13 cellular contexts compared by ENCODE assay signal in the genomic region with DNA sequence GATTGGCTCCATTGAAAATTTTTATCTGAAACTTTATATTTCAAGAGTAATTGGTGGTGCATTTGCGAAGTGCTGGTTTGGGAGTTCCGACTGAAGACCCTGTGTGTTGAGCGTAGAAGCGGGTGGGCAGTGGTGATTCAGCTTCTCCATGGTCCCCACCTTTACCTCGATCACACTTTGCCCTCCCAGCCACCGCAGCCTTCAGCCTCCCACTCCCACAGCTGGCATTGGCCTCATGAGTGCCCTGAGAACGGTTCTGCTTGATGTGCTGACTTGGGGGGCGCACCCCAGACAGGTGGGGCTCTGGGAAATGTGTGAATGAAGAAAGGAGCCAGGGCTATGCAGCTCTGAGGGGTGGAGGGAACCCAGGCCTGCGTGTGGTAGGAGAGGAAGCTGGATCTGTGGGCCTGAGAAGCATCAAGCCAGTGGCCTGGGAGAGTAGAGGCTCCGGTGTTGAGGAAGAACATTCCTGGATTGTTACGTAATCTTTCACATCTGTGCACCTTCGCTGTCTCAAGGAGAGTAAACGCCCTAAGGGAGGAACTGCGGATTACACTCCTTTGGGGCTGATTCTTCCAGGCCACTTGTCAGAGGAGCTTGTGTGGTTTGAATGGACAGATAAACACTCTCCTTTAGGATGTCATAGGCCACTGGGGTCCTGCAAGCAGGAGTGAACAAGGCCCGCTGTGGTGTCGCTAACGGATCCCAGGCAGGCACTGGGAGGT.
DNase-seq lines count a peak whose midpoint lies in the region; ATAC-seq, FAIRE-seq and TF ChIP-seq lines count a peak whose summit lies in the region.
"Had no signal": no experiment of that assay in that cellular context is flagged by ENCODE, and none has a peak within 500 bp of the region (broad histone marks: within the 10 kb centered on the region; RNA-seq: fewer than 3 reads in every experiment).

No MANE protein-coding gene starts in this region.

- H3K36me3 Mint-ChIP-seq in Caco-2 (ENCODE audit: insufficient read depth, unreplicated experiment) (peaks cover 4% of the 10 kb centered on the region), mesothelial cell of epicardium (no peaks in the 10 kb centered on the region), CD14-positive monocyte (no peaks in the 10 kb centered on the region)
- H3K36me3 Mint-ChIP-seq: CD4-positive, alpha-beta memory T cell; natural killer cell had no signal

- ATAC-seq in HG03520 (IDR thresholded peaks at IDR 0.05; ENCODE audit: unreplicated experiment), result no peak
- ATAC-seq: natural killer cell had no signal

- H3K9me3 Mint-ChIP-seq in Caco-2 (ENCODE audit: unreplicated experiment), result no peaks in the 10 kb centered on the region
- peaks cover 15% of the 10 kb centered on the region for H3K9me3 Mint-ChIP-seq in mesothelial cell of epicardium
- peaks cover 2 to 7% (median 3%) of the 10 kb centered on the region in 7 donors for H3K9me3 Mint-ChIP-seq in CD14-positive monocyte
- H3K9me3 Mint-ChIP-seq: natural killer cell had no signal

- intact Hi-C loops in Caco-2 (cut with micrococcal nuclease; ENCODE audit: unreplicated experiment), result loop anchor here (1.0 kb wide), 1 partner anchor 19 kb away; no protein-coding TSS in a partner anchor
- intact Hi-C loops in breast epithelium (cut with DNase I; ENCODE audit: low total_unique reads), result no loop called here
- intact Hi-C loops in CD14-positive monocyte (cut with micrococcal nuclease), result no loop called here

- no TSS peak for BruUV-seq in Caco-2 (replicated peaks; lab: Mats Ljungman, UMichigan)

- peak overlapping the region; percentile 26 for H3K27ac Mint-ChIP-seq in Caco-2 (ENCODE audit: unreplicated experiment)
- H3K27ac Mint-ChIP-seq in mesothelial cell of epicardium, result peak overlapping the region; percentile 60
- H3K27ac Mint-ChIP-seq in CD14-positive monocyte, result no peak overlapping the region
- H3K27ac Mint-ChIP-seq: CD4-positive, alpha-beta memory T cell; natural killer cell had no signal

- peak overlapping the region; percentile 22 to 61 for H3K27ac ChIP-seq in breast epithelium
- H3K27ac ChIP-seq in suprapubic skin, result no peak overlapping the region
- H3K27ac ChIP-seq: KMS-11 had no signal

- H3K4me1 ChIP-seq in Caco-2 (peaks cover 17% of the 10 kb centered on the region), breast epithelium (no peaks in the 10 kb centered on the region), suprapubic skin (peaks cover 9% of the 10 kb centered on the region)

- CTCF ChIA-PET in Caco-2 (lab: Charles Lee), result no interaction called here

- H3K27me3 Mint-ChIP-seq in Caco-2 (ENCODE audit: insufficient read depth, unreplicated experiment) (no peaks in the 10 kb centered on the region), mesothelial cell of epicardium (ENCODE audit: low read depth) (peaks cover 12% of the 10 kb centered on the region), CD14-positive monocyte (ENCODE audit: low read depth in 3 of 3) (peaks cover 2 to 25% (median 12%) of the 10 kb centered on the region in 3 donors)

- FAIRE-seq in HTR-8/SVneo (lab: Jason Lieb, UNC), result no peak

- H3K4me3 ChIP-seq in Caco-2 (ENCODE audit: low read depth, low read length) (no peak overlapping the region), breast epithelium (no peak overlapping the region), suprapubic skin (no peak overlapping the region)

- POLR2A ChIA-PET in Caco-2 (lab: Charles Lee), result no interaction called here

- no peak for TF ChIP-seq EP300 in suprapubic skin (IDR thresholded peaks at IDR 0.05)

- no peaks in the 10 kb centered on the region for H3K36me3 ChIP-seq in Caco-2 (ENCODE audit: control insufficient read depth, insufficient read depth, low read length)
- no peaks in the 10 kb centered on the region for H3K36me3 ChIP-seq in breast epithelium
- peaks cover 3% of the 10 kb centered on the region for H3K36me3 ChIP-seq in suprapubic skin

- WGBS in suprapubic skin, result 86% methylated on average over 16 of the region's 17 CpGs

- H3K9me3 ChIP-seq in Caco-2, result no peaks in the 10 kb centered on the region
- H3K9me3 ChIP-seq in breast epithelium, result no peaks in the 10 kb centered on the region
- H3K9me3 ChIP-seq in suprapubic skin, result no peaks in the 10 kb centered on the region

- H3K4me1 Mint-ChIP-seq in Caco-2 (ENCODE audit: low read depth, unreplicated experiment), result peaks cover 20% of the 10 kb centered on the region
- H3K4me1 Mint-ChIP-seq in mesothelial cell of epicardium, result peaks cover 17% of the 10 kb centered on the region
- no peaks in the 10 kb centered on the region for H3K4me1 Mint-ChIP-seq in CD14-positive monocyte

- TF ChIP-seq CTCF in Caco-2 (IDR thresholded peaks at IDR 0.05; ENCODE audit: insufficient read depth in 1 of 2, low read depth in 1 of 2, low read length in 1 of 2, severe bottlenecking in 1 of 2, unreplicated experiment in 1 of 2), result no peak
- TF ChIP-seq CTCF in breast epithelium (IDR thresholded peaks at IDR 0.05), result no peak
- no peak for TF ChIP-seq CTCF in mesothelial cell of epicardium (IDR thresholded peaks at IDR 0.05; ENCODE audit: unreplicated experiment)
- no peak for TF ChIP-seq CTCF in CD14-positive monocyte (IDR thresholded peaks at IDR 0.05)
- TF ChIP-seq CTCF in suprapubic skin (IDR thresholded peaks at IDR 0.05), result no peak

- H3K4me3 Mint-ChIP-seq in Caco-2 (ENCODE audit: unreplicated experiment) (no peak overlapping the region), mesothelial cell of epicardium (no peak overlapping the region), CD14-positive monocyte (no peak overlapping the region)
- H3K4me3 Mint-ChIP-seq: CD4-positive, alpha-beta memory T cell; natural killer cell had no signal

- TF ChIP-seq POLR2A in breast epithelium (IDR thresholded peaks at IDR 0.05), result no peak
- no peak for TF ChIP-seq POLR2A in suprapubic skin (IDR thresholded peaks at IDR 0.05)

- peak; percentile 64 to 81 for DNase-seq in Caco-2
- DNase-seq in HTR-8/SVneo (ENCODE audit: insufficient read length, low spot score), result peak; percentile 33
- DNase-seq in breast epithelium (ENCODE audit: low spot score in 2 of 2), result peak in 1 of 2 donors; percentile 30
- no peak for DNase-seq in mesothelial cell of epicardium (ENCODE audit: low spot score in 2 of 2, unreplicated experiment in 2 of 2)
- DNase-seq in NCI-H82 treated with DMSO at 0.1 percent for 48 hours (lab: John Stamatoyannopoulos, UW; ENCODE audit: unreplicated experiment), result no peak
- DNase-seq in CD14-positive monocyte (ENCODE audit: low spot score), result no peak
- DNase-seq in suprapubic skin (ENCODE audit: low spot score in 2 of 2), result no peak
- DNase-seq: activated T-cell treated with anti-CD3 and anti-CD28 coated beads, Interleukin-2, amount 50 U/mL, for 1 hour; aorta; CD4-positive, alpha-beta memory T cell; natural killer cell had no signal

- H3K27me3 ChIP-seq in Caco-2 (replicated peaks; ENCODE audit: control insufficient read depth, insufficient read depth, low read length), result no peaks in the 10 kb centered on the region
- H3K27me3 ChIP-seq in breast epithelium, result no peaks in the 10 kb centered on the region
- H3K27me3 ChIP-seq in suprapubic skin, result no peaks in the 10 kb centered on the region

Comparison
In these comparisons a context has a peak if more than half of its experiments do, and no peak if none do; other contexts are left out.
1. DNase-seq: peak in Caco-2 (2 of 2) and HTR-8/SVneo (single experiment); none in mesothelial cell of epicardium (0 of 2), NCI-H82 treated with DMSO at 0.1 percent for 48 hours (single experiment), CD14-positive monocyte (single experiment) and suprapubic skin (0 of 2).
2. H3K27ac Mint-ChIP-seq: peak in Caco-2 (single experiment) and mesothelial cell of epicardium (single experiment); none in CD14-positive monocyte (0 of 7).